In genomic region chr7:11290859-11291258, GRCh38 we compare ENCODE assay signal across 23 cellular contexts.
"Had no signal": no experiment of that assay in that cellular context is flagged by ENCODE, and none has a peak within 500 bp of the region (broad histone marks: within the 10 kb centered on the region; RNA-seq: fewer than 3 reads in every experiment).

No MANE protein-coding gene starts in this region.

- H3K27me3 Mint-ChIP-seq: natural killer cell treated with Interleukin-12 subunit alpha and Interleukin-12 subunit beta and Interleukin-15 and Interleukin-18, amount 100 ng/mL, for 72 hours had no signal

- H3K27ac ChIP-seq: esophagus squamous epithelium, heart left ventricle, hepatocyte, left lung, prostate gland, sigmoid colon, stomach, thyroid gland had no signal

- H3K4me3 Mint-ChIP-seq: endodermal cell; mesothelial cell of epicardium; naive B cell; natural killer cell treated with Interleukin-12 subunit alpha and Interleukin-12 subunit beta and Interleukin-15 and Interleukin-18, amount 100 ng/mL, for 72 hours; stimulated activated effector memory CD8-positive, alpha-beta T cell treated with anti-CD3 and anti-CD28 coated beads, Interleukin-12 subunit alpha, Interleukin-12 subunit beta, amount 100 ng/mL, for 72 hours had no signal

- H3K79me2 ChIP-seq: hepatocyte had no signal

- DNase-seq: effector CD8-positive, alpha-beta T cell; endodermal cell; esophagus squamous epithelium; heart left ventricle; kidney; left lung; mesenchymal stem cell; mucosa of descending colon; naive B cell; nucleus accumbens; right cardiac atrium; sigmoid colon; stimulated activated CD4-positive, alpha-beta T cell treated with anti-CD3 and anti-CD28 coated beads, Interleukin-2, amount 100 ng/mL, for 24 hours; stimulated activated CD4-positive, alpha-beta T cell treated with anti-CD3 and anti-CD28 coated beads, Interleukin-4, amount 100 ng/mL, for 24 hours; stimulated activated naive CD4-positive, alpha-beta T cell treated with Interleukin-2 at 50 U/mL for 16 hours; stomach; thyroid gland; trophoblast cell had no signal

- H3K4me3 ChIP-seq: esophagus squamous epithelium, heart left ventricle, hepatocyte, left lung, mucosa of descending colon, prostate gland, sigmoid colon, stomach, thyroid gland had no signal

- H3K27ac Mint-ChIP-seq: endodermal cell; mesothelial cell of epicardium; naive B cell; natural killer cell treated with Interleukin-12 subunit alpha and Interleukin-12 subunit beta and Interleukin-15 and Interleukin-18, amount 100 ng/mL, for 72 hours; stimulated activated effector memory CD8-positive, alpha-beta T cell treated with anti-CD3 and anti-CD28 coated beads, Interleukin-12 subunit alpha, Interleukin-12 subunit beta, amount 100 ng/mL, for 72 hours had no signal

- H3K36me3 Mint-ChIP-seq: mesothelial cell of epicardium; naive B cell; natural killer cell treated with Interleukin-12 subunit alpha and Interleukin-12 subunit beta and Interleukin-15 and Interleukin-18, amount 100 ng/mL, for 72 hours; stimulated activated effector memory CD8-positive, alpha-beta T cell treated with anti-CD3 and anti-CD28 coated beads, Interleukin-12 subunit alpha, Interleukin-12 subunit beta, amount 100 ng/mL, for 72 hours had no signal

- H2AFZ ChIP-seq: hepatocyte had no signal

- H3K9me3 Mint-ChIP-seq: endodermal cell had no signal

- H3K27me3 ChIP-seq: esophagus squamous epithelium, heart left ventricle, hepatocyte, left lung, sigmoid colon, stomach, thyroid gland had no signal

- H3K4me1 Mint-ChIP-seq: endodermal cell; naive B cell; stimulated activated effector memory CD8-positive, alpha-beta T cell treated with anti-CD3 and anti-CD28 coated beads, Interleukin-12 subunit alpha, Interleukin-12 subunit beta, amount 100 ng/mL, for 72 hours had no signal

- H3K9me3 ChIP-seq: esophagus squamous epithelium, heart left ventricle, left lung, mucosa of descending colon, prostate gland, sigmoid colon, stomach, thyroid gland had no signal

- ATAC-seq: heart left ventricle; left lung; mucosa of descending colon; natural killer cell treated with Interleukin-12 subunit alpha and Interleukin-12 subunit beta and Interleukin-15 and Interleukin-18, amount 100 ng/mL, for 72 hours; right cardiac atrium; stimulated activated effector memory CD8-positive, alpha-beta T cell treated with anti-CD3 and anti-CD28 coated beads, Interleukin-12 subunit alpha, Interleukin-12 subunit beta, amount 100 ng/mL, for 72 hours had no signal

- H3K4me1 ChIP-seq: esophagus squamous epithelium, heart left ventricle, left lung, prostate gland, sigmoid colon, stomach, thyroid gland had no signal

- H3K36me3 ChIP-seq: esophagus squamous epithelium, heart left ventricle, left lung, prostate gland, sigmoid colon, stomach, thyroid gland had no signal

- H3K4me2 ChIP-seq: hepatocyte had no signal
